35 cellular contexts compared by ENCODE assay signal in the genomic region with DNA sequence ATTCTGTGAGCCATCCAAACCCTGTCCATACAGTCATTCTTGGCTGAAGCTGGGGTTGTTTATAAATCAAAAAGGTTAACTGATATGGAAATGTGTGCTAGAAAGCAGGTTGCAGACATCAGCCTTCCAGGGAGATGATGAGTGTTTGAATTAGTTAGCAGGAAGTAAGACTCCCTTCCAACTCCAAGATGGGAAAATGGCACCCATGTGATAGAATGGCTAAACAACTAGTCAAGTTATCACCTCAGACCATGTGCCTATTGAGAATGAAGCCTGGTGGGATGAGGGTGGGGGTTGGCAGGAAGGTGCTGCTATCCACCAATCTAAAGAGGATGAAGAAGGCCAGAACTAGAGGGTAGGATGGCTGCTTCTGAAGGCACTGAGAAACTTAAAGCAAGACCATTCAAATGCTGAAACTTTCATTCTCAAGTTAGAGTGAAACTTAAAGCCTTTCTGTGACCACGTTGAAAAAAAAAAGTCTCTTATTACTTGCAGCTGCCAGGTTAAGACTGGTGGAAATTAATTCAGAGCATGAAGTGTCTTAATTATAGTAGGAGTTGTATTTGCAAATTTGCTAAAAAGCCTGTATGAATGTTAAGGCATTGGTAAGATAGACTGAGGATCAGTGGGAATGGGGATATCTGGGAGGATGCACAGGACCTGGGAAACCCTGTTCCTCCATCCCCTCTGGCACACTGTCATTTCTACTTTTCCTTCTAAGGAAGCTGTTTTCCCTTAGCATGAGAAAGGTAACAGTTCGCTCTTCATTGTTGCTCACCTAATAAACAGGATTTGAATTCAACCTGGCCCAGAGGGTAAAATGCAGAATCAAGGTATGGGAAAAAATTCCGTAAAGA. TPM values are rescaled to one million over a fixed set of nuclear protein-coding genes. Genes with fewer than 3 reads are reported as not detected.
DNase-seq lines count a peak whose midpoint lies in the region; ATAC-seq, FAIRE-seq and TF ChIP-seq lines count a peak whose summit lies in the region.
"Had no signal": no experiment of that assay in that cellular context is flagged by ENCODE, and none has a peak within 500 bp of the region (broad histone marks: within the 10 kb centered on the region; RNA-seq: fewer than 3 reads in every experiment).

No MANE protein-coding gene starts in this region.

- H3K9me3 Mint-ChIP-seq in activated CD4-positive, alpha-beta memory T cell treated with anti-CD3 and anti-CD28 coated beads, Interleukin-2, amount 10 ng/mL, durations not matched to agents 7 days and 5 days = peaks cover 6% of the 10 kb centered on the region
- peaks cover 22% of the 10 kb centered on the region for H3K9me3 Mint-ChIP-seq in activated CD4-positive, alpha-beta memory T cell treated with anti-CD3 and anti-CD28 coated beads for 36 hours
- peaks cover 8% of the 10 kb centered on the region for H3K9me3 Mint-ChIP-seq in T-helper 1 cell treated with Interleukin-12 subunit alpha and Interleukin-12 subunit beta and Interleukin-4 antibody, amounts not matched to agents 30 μg/mL and 1 μg/mL, for 36 hours
- no peaks in the 10 kb centered on the region for H3K9me3 Mint-ChIP-seq in effector memory CD8-positive, alpha-beta T cell
- H3K9me3 Mint-ChIP-seq: activated naive CD4-positive, alpha-beta T cell treated with anti-CD3 and anti-CD28 coated beads, Interleukin-2, amount 50 U/mL, for 24 hours had no signal

- TF ChIP-seq CTCF in dorsolateral prefrontal cortex (IDR thresholded peaks at IDR 0.05 in 54 of 56, conservative IDR thresholded peaks at IDR 0.05 in 2 of 56; ENCODE audit: low read depth in 1 of 56, partially characterized antibody in 56 of 56) = no peak

- no peak for TF ChIP-seq POLR2A in GM12892 (IDR thresholded peaks at IDR 0.05; ENCODE audit: low read depth, low read length)

- intact Hi-C loops in activated CD4-positive, alpha-beta memory T cell treated with anti-CD3 and anti-CD28 coated beads for 36 hours (cut with micrococcal nuclease) = no loop called here
- intact Hi-C loops in dorsolateral prefrontal cortex (cut with DNase I) = no loop called here

- H3K27ac Mint-ChIP-seq in activated CD4-positive, alpha-beta memory T cell treated with anti-CD3 and anti-CD28 coated beads, Interleukin-2, amount 10 ng/mL, durations not matched to agents 7 days and 5 days = peak overlapping the region; percentile 90
- H3K27ac Mint-ChIP-seq in activated CD4-positive, alpha-beta memory T cell treated with anti-CD3 and anti-CD28 coated beads for 36 hours = no peak overlapping the region
- H3K27ac Mint-ChIP-seq in T-helper 1 cell treated with Interleukin-12 subunit alpha and Interleukin-12 subunit beta and Interleukin-4 antibody, amounts not matched to agents 30 μg/mL and 1 μg/mL, for 36 hours = peak overlapping the region; percentile 85
- peak overlapping the region; percentile 21 to 26 for H3K27ac Mint-ChIP-seq in effector memory CD8-positive, alpha-beta T cell
- H3K27ac Mint-ChIP-seq: activated naive CD4-positive, alpha-beta T cell treated with anti-CD3 and anti-CD28 coated beads, Interleukin-2, amount 50 U/mL, for 24 hours had no signal

- H3K4me1 Mint-ChIP-seq in activated CD4-positive, alpha-beta memory T cell treated with anti-CD3 and anti-CD28 coated beads, Interleukin-2, amount 10 ng/mL, durations not matched to agents 7 days and 5 days = peaks cover 82% of the 10 kb centered on the region
- H3K4me1 Mint-ChIP-seq in activated CD4-positive, alpha-beta memory T cell treated with anti-CD3 and anti-CD28 coated beads for 36 hours (ENCODE audit: low read depth) = peaks cover 66% of the 10 kb centered on the region
- H3K4me1 Mint-ChIP-seq in T-helper 1 cell treated with Interleukin-12 subunit alpha and Interleukin-12 subunit beta and Interleukin-4 antibody, amounts not matched to agents 30 μg/mL and 1 μg/mL, for 36 hours (ENCODE audit: low read depth) = peaks cover 76% of the 10 kb centered on the region
- peaks cover 60 to 65% of the 10 kb centered on the region in 2 donors for H3K4me1 Mint-ChIP-seq in effector memory CD8-positive, alpha-beta T cell (ENCODE audit: low read depth in 2 of 2)

- no peak for ATAC-seq in effector memory CD8-positive, alpha-beta T cell (replicated peaks)
- ATAC-seq in HG02981 (IDR thresholded peaks at IDR 0.05; ENCODE audit: unreplicated experiment) = no peak

- no peak for DNase-seq in activated CD4-positive, alpha-beta memory T cell treated with anti-CD3 and anti-CD28 coated beads, Interleukin-2, amount 10 ng/mL, durations not matched to agents 7 days and 5 days
- no peak for DNase-seq in activated CD4-positive, alpha-beta memory T cell treated with anti-CD3 and anti-CD28 coated beads for 36 hours
- DNase-seq in GM12892 (ENCODE audit: insufficient read length) (no peak), dorsolateral prefrontal cortex (no peak)
- DNase-seq in effector memory CD8-positive, alpha-beta T cell = no peak
- no peak for DNase-seq in activated CD4-positive, CD25-positive, alpha-beta regulatory T cell treated with anti-CD3 and anti-CD28 coated beads, Interleukin-2, amount 50 U/mL, for 72 hours
- DNase-seq: CD4-positive, alpha-beta T cell; DMS153; foreskin keratinocyte; heart right ventricle; KBM-7; left cardiac atrium; MG63; NCI-H2029 treated with DMSO at 0.1 percent for 48 hours; NCI-H69; ovary; RPMI8226; stomach; transverse colon had no signal

- H3K4me3 ChIP-seq in dorsolateral prefrontal cortex = no peak overlapping the region
- H3K4me3 ChIP-seq: ascending aorta, cardiac muscle cell, coronary artery, HAP-1, heart right ventricle, MG63, ovary, SJSA1, stomach, transverse colon had no signal

- CTCF ChIA-PET in activated CD4-positive, alpha-beta memory T cell treated with anti-CD3 and anti-CD28 coated beads, Interleukin-2, amount 10 ng/mL, durations not matched to agents 7 days and 5 days (lab: Charles Lee) = interaction anchor here (1.0 to 3.3 kb wide), 7 partner anchors 10 to 98 kb away, joined by 3 to 33 read pairs (median 3); no protein-coding TSS in a partner anchor
- CTCF ChIA-PET in activated CD4-positive, alpha-beta memory T cell treated with anti-CD3 and anti-CD28 coated beads for 36 hours (lab: Charles Lee) = interaction anchor here (0.7 to 3.0 kb wide), 6 partner anchors 14 to 188 kb away, joined by 3 to 50 read pairs (median 4); partner anchors contain the start of gene CCR5

- no peaks in the 10 kb centered on the region for H3K27me3 ChIP-seq in dorsolateral prefrontal cortex
- H3K27me3 ChIP-seq: ascending aorta, cardiac muscle cell, MG63, ovary, SJSA1, stomach, transverse colon had no signal

- H3K36me3 Mint-ChIP-seq in activated CD4-positive, alpha-beta memory T cell treated with anti-CD3 and anti-CD28 coated beads, Interleukin-2, amount 10 ng/mL, durations not matched to agents 7 days and 5 days (ENCODE audit: low read depth) = peaks cover 37% of the 10 kb centered on the region
- H3K36me3 Mint-ChIP-seq in activated CD4-positive, alpha-beta memory T cell treated with anti-CD3 and anti-CD28 coated beads for 36 hours = peaks cover 19% of the 10 kb centered on the region
- H3K36me3 Mint-ChIP-seq in T-helper 1 cell treated with Interleukin-12 subunit alpha and Interleukin-12 subunit beta and Interleukin-4 antibody, amounts not matched to agents 30 μg/mL and 1 μg/mL, for 36 hours (ENCODE audit: low read depth) = peaks cover 24% of the 10 kb centered on the region
- peaks cover 10% of the 10 kb centered on the region for H3K36me3 Mint-ChIP-seq in effector memory CD8-positive, alpha-beta T cell (ENCODE audit: insufficient read depth)
- H3K36me3 Mint-ChIP-seq: activated naive CD4-positive, alpha-beta T cell treated with anti-CD3 and anti-CD28 coated beads, Interleukin-2, amount 50 U/mL, for 24 hours had no signal

- peak; percentile 85 for FAIRE-seq in GM12892 (lab: Jason Lieb, UNC)
- FAIRE-seq: A204.1 had no signal

- H3K4me3 Mint-ChIP-seq in activated CD4-positive, alpha-beta memory T cell treated with anti-CD3 and anti-CD28 coated beads, Interleukin-2, amount 10 ng/mL, durations not matched to agents 7 days and 5 days = peak overlapping the region; percentile 38
- H3K4me3 Mint-ChIP-seq in activated CD4-positive, alpha-beta memory T cell treated with anti-CD3 and anti-CD28 coated beads for 36 hours = no peak overlapping the region
- H3K4me3 Mint-ChIP-seq in T-helper 1 cell treated with Interleukin-12 subunit alpha and Interleukin-12 subunit beta and Interleukin-4 antibody, amounts not matched to agents 30 μg/mL and 1 μg/mL, for 36 hours = peak overlapping the region; percentile 40
- peak overlapping the region; percentile 53 to 69 for H3K4me3 Mint-ChIP-seq in effector memory CD8-positive, alpha-beta T cell
- H3K4me3 Mint-ChIP-seq: activated naive CD4-positive, alpha-beta T cell treated with anti-CD3 and anti-CD28 coated beads, Interleukin-2, amount 50 U/mL, for 24 hours; CD4-positive, alpha-beta T cell had no signal

- peaks cover 17% of the 10 kb centered on the region for H3K27me3 Mint-ChIP-seq in activated CD4-positive, alpha-beta memory T cell treated with anti-CD3 and anti-CD28 coated beads, Interleukin-2, amount 10 ng/mL, durations not matched to agents 7 days and 5 days
- H3K27me3 Mint-ChIP-seq in activated CD4-positive, alpha-beta memory T cell treated with anti-CD3 and anti-CD28 coated beads for 36 hours = peaks cover 22% of the 10 kb centered on the region
- peaks cover 16% of the 10 kb centered on the region for H3K27me3 Mint-ChIP-seq in T-helper 1 cell treated with Interleukin-12 subunit alpha and Interleukin-12 subunit beta and Interleukin-4 antibody, amounts not matched to agents 30 μg/mL and 1 μg/mL, for 36 hours (ENCODE audit: low read depth)
- H3K27me3 Mint-ChIP-seq in effector memory CD8-positive, alpha-beta T cell = no peaks in the 10 kb centered on the region
- H3K27me3 Mint-ChIP-seq: CD4-positive, alpha-beta T cell had no signal

- POLR2A ChIA-PET in activated CD4-positive, alpha-beta memory T cell treated with anti-CD3 and anti-CD28 coated beads, Interleukin-2, amount 10 ng/mL, durations not matched to agents 7 days and 5 days (lab: Charles Lee) = interaction anchor here (1.0 to 4.9 kb wide), 11 partner anchors 10 to 91 kb away, joined by 3 to 104 read pairs (median 9); partner anchors contain the start of genes CCR1, CCR2 and CCR5
- POLR2A ChIA-PET in activated CD4-positive, alpha-beta memory T cell treated with anti-CD3 and anti-CD28 coated beads for 36 hours (lab: Charles Lee) = interaction anchor here (1.0 to 3.0 kb wide), 4 partner anchors 16 to 91 kb away, joined by 4 to 18 read pairs (median 7); partner anchors contain the start of gene CCR5

- H3K27ac ChIP-seq in dorsolateral prefrontal cortex = no peak overlapping the region
- H3K27ac ChIP-seq: ascending aorta, cardiac muscle cell, coronary artery, foreskin keratinocyte, ovary, SJSA1, stomach, transverse colon, VCaP had no signal

RNA-seq across cellular contexts. Expression of gene CCR3, which starts 36.8 kb away (rescaled TPM):
- total RNA-seq in activated CD4-positive, alpha-beta memory T cell treated with anti-CD3 and anti-CD28 coated beads, Interleukin-2, amount 10 ng/mL, durations not matched to agents 7 days and 5 days = 1 to 10 TPM; 1.2 to 1.9 TPM
- total RNA-seq in activated CD4-positive, alpha-beta memory T cell treated with anti-CD3 and anti-CD28 coated beads for 36 hours = not detected
- 0.66 TPM for polyA plus RNA-seq in GM12892 (2012; ENCODE audit: missing spikeins)
- under 1 TPM in 2 of 120 experiments, not detected in 118; 0.38 to 0.43 TPM for total RNA-seq in dorsolateral prefrontal cortex
- total RNA-seq: ascending aorta; cardiac muscle cell; CD4-positive, alpha-beta T cell; esophagus mucosa; foreskin keratinocyte; left cardiac atrium; lung microvascular endothelial cell; mucosa of gallbladder; ovary; renal cortical epithelial cell; skeletal muscle tissue; transverse colon had no signal
- polyA plus RNA-seq: cardiac muscle cell, foreskin keratinocyte, heart right ventricle, neural cell, ovary had no signal
